1 cellular context compared by ENCODE assay signal in genomic region chr10:50594012-50594411, GRCh38.
A peak's percentile ranks its signal among the peaks of the same experiment; 100 is the strongest.
TF ChIP-seq lines count a peak whose summit lies in the region.

No MANE protein-coding gene starts in this region.

TF ChIP-seq in SK-N-SH, 30 proteins besides CTCF, POLR2A, EP300 and RAD21 (continued from another document):
- no peak for TF ChIP-seq NRF1 (IDR thresholded peaks at IDR 0.05; ENCODE audit: low read depth, low read length)
- TF ChIP-seq FOSL2 (IDR thresholded peaks at IDR 0.05; ENCODE audit: borderline replicate concordance, low read depth) = 0 out of 2 replicates have a peak, but pooled peaks have one; percentile 6
- no peak for TF ChIP-seq MEF2A (IDR thresholded peaks at IDR 0.05; ENCODE audit: borderline replicate concordance, low read depth)
- TF ChIP-seq RCOR1 (IDR thresholded peaks at IDR 0.05; ENCODE audit: low read length) = peak; percentile 59; the same call in 1 of the 2 replicates
- no peak for TF ChIP-seq JUND (IDR thresholded peaks at IDR 0.05)
